ENCODE assay signal across 9 cellular contexts in the genomic region with DNA sequence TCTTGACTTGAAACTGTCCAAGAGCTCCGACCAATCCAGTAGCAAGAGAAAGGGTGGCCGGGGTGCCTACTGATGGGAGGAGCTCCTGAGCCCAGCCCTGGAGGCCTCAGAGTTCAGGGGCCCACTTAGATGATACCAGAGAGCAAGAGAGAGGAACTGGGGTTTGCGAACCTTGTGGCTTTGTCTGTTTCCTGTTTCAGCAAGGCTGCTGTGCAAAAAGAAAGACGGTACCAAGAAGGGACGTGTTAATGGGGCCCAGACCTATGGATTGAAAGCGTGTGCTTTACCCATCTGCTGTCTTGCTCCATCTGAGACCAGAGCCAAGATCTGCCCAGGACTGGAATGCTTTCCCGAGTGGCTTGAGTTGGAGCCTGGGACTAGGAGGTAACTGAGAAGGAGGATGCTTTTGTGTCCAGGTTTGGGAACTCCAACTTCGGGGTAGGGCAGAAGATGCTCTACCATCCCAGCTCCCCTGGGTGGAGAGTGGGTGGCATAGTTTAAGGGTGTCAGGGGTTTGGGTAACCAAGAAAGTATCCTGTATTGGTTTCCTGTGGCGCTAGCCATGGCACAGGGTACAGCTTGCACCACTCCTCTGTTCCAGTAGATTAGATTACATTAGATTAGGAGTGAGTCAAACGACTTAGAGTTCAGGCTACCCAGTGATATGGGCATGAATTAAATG. TPM values are rescaled to one million over a fixed set of nuclear protein-coding genes. Genes with fewer than 3 reads are reported as not detected.
DNase-seq lines count a peak whose midpoint lies in the region; ATAC-seq and TF ChIP-seq lines count a peak whose summit lies in the region.
"Had no signal": no experiment of that assay in that cellular context is flagged by ENCODE, and none has a peak within 500 bp of the region (broad histone marks: within the 10 kb centered on the region; RNA-seq: fewer than 3 reads in every experiment).

A gene with protein sequence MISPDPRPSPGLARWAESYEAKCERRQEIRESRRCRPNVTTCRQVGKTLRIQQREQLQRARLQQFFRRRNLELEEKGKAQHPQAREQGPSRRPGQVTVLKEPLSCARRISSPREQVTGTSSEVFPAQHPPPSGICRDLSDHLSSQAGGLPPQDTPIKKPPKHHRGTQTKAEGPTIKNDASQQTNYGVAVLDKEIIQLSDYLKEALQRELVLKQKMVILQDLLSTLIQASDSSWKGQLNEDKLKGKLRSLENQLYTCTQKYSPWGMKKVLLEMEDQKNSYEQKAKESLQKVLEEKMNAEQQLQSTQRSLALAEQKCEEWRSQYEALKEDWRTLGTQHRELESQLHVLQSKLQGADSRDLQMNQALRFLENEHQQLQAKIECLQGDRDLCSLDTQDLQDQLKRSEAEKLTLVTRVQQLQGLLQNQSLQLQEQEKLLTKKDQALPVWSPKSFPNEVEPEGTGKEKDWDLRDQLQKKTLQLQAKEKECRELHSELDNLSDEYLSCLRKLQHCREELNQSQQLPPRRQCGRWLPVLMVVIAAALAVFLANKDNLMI (plus strand): TSS at position 128 of the 682 bp plus-strand sequence. CDS start 3,987 bp downstream, outside the sequence.

- BruUV-seq in OCI-LY7 (replicated peaks; lab: Mats Ljungman, UMichigan) = TSS peak; percentile 86

- no peaks in the 10 kb centered on the region for H4K20me1 ChIP-seq in OCI-LY7 (ENCODE audit: insufficient read depth, low read length)
- H4K20me1 ChIP-seq in GM23338 (replicated peaks; ENCODE audit: insufficient read depth) = no peaks in the 10 kb centered on the region

- peak within 1 kb of the TSS; percentile 93 for H3K27ac Mint-ChIP-seq in activated T-helper 17 cell treated with anti-CD3 and anti-CD28 coated beads, Interleukin-2, amount 50 U/mL, for 72 hours
- H3K27ac Mint-ChIP-seq in naive B cell (peak within 1 kb of the TSS; percentile 86 to 97 (median 94)), GM23338 (no peak within 1 kb of the TSS)

- CTCF ChIA-PET in OCI-LY7 (lab: Charles Lee; ENCODE audit: unreplicated experiment) = interaction anchor here (1.4 kb wide), 2 partner anchors 12 to 13 kb away, joined by 3 to 5 read pairs; no protein-coding TSS in a partner anchor

- H3K79me2 ChIP-seq in OCI-LY7 (ENCODE audit: insufficient read depth, low read depth, low read length) (peaks cover 9% of the 10 kb centered on the region; the same call in 1 of the 2 replicates), GM23338 (replicated peaks; ENCODE audit: insufficient read depth) (no peaks in the 10 kb centered on the region)

- H3K36me3 Mint-ChIP-seq in activated T-helper 17 cell treated with anti-CD3 and anti-CD28 coated beads, Interleukin-2, amount 50 U/mL, for 72 hours (ENCODE audit: low read depth) = no peaks in the 10 kb centered on the region
- H3K36me3 Mint-ChIP-seq in naive B cell (peaks cover 0 to 21% of the 10 kb centered on the region in 2 donors), GM23338 (ENCODE audit: low read depth) (no peaks in the 10 kb centered on the region)

- peak within 1 kb of the TSS; percentile 86 for H3K4me3 Mint-ChIP-seq in activated T-helper 17 cell treated with anti-CD3 and anti-CD28 coated beads, Interleukin-2, amount 50 U/mL, for 72 hours
- peak within 1 kb of the TSS; percentile 93 to 99 (median 98) for H3K4me3 Mint-ChIP-seq in naive B cell
- no peak within 1 kb of the TSS for H3K4me3 Mint-ChIP-seq in GM23338

- peaks cover 36% of the 10 kb centered on the region for H3K4me1 Mint-ChIP-seq in activated T-helper 17 cell treated with anti-CD3 and anti-CD28 coated beads, Interleukin-2, amount 50 U/mL, for 72 hours
- H3K4me1 Mint-ChIP-seq in naive B cell (peaks cover 59 to 79% (median 72%) of the 10 kb centered on the region in 3 donors), GM23338 (no peaks in the 10 kb centered on the region)

- peak; percentile 58 for ATAC-seq in GM18499 (IDR thresholded peaks at IDR 0.05; ENCODE audit: insufficient read depth, unreplicated experiment)
- peak; percentile 67 for ATAC-seq in HG02759 (IDR thresholded peaks at IDR 0.05; ENCODE audit: unreplicated experiment)
- ATAC-seq in activated T-helper 17 cell treated with anti-CD3 and anti-CD28 coated beads, Interleukin-2, amount 50 U/mL, for 72 hours (replicated peaks) = peak; percentile 74
- ATAC-seq in naive B cell (ENCODE audit: low read depth in 2 of 2) = peak; percentile 93 to 95
- no peak for ATAC-seq in GM23338

- no peaks in the 10 kb centered on the region for H3K27me3 ChIP-seq in GM23338 (ENCODE audit: insufficient read depth)

- H2AFZ ChIP-seq in OCI-LY7 (ENCODE audit: low read length) (peak within 1 kb of the TSS; percentile 96), GM23338 (no peak within 1 kb of the TSS)

- H3K9me2 ChIP-seq in OCI-LY7 (ENCODE audit: insufficient read depth, low read length) = no peaks in the 10 kb centered on the region
- 0 out of 2 replicates have a peak, but pooled peaks cover 3% of the 10 kb centered on the region for H3K9me2 ChIP-seq in GM23338 (ENCODE audit: insufficient read depth)

- peak within 1 kb of the TSS; percentile 69 for H3K4me3 ChIP-seq in OCI-LY7 (ENCODE audit: low read depth, low read length, poor library complexity, severe bottlenecking)
- no peak within 1 kb of the TSS for H3K4me3 ChIP-seq in GM23338

- H3K36me3 ChIP-seq in OCI-LY7 (ENCODE audit: insufficient read depth, low read length) (peaks cover 20% of the 10 kb centered on the region), GM23338 (ENCODE audit: insufficient read depth) (no peaks in the 10 kb centered on the region)

- no peaks in the 10 kb centered on the region for H3K27me3 Mint-ChIP-seq in activated T-helper 17 cell treated with anti-CD3 and anti-CD28 coated beads, Interleukin-2, amount 50 U/mL, for 72 hours
- H3K27me3 Mint-ChIP-seq in naive B cell (no peaks in the 10 kb centered on the region), GM23338 (ENCODE audit: insufficient read depth, low read depth, poor library complexity) (peaks cover 4% of the 10 kb centered on the region)

- TF ChIP-seq CTCF in OCI-LY7 (conservative IDR thresholded peaks at IDR 0.05; ENCODE audit: low read length) = no peak
- TF ChIP-seq CTCF in GM23338 (conservative IDR thresholded peaks at IDR 0.05; ENCODE audit: low read depth in 2 of 2) = no peak

- peak; percentile 86 for DNase-seq in OCI-LY7 (ENCODE audit: low spot score)
- peak; percentile 78 for DNase-seq in naive B cell
- no peak for DNase-seq in GM23338 (ENCODE audit: low spot score)
- no peak for DNase-seq in HuH-7.5 (ENCODE audit: low spot score)
- no peak for DNase-seq in NCI-H2171 (lab: John Stamatoyannopoulos, UW)

- intact Hi-C loops in OCI-LY7 (cut with micrococcal nuclease; ENCODE audit: unreplicated experiment) = loop anchor here (1.0 to 10.0 kb wide), 3 partner anchors 28 to 579 kb away; partner anchors contain the start of genes C1orf74 and UTP25

- H3K9me3 Mint-ChIP-seq in activated T-helper 17 cell treated with anti-CD3 and anti-CD28 coated beads, Interleukin-2, amount 50 U/mL, for 72 hours = no peaks in the 10 kb centered on the region
- H3K9me3 Mint-ChIP-seq in naive B cell = no peaks in the 10 kb centered on the region
- H3K9me3 Mint-ChIP-seq in GM23338 = no peaks in the 10 kb centered on the region

- H3K27ac ChIP-seq in OCI-LY7 (ENCODE audit: low read depth, low read length, poor library complexity, severe bottlenecking) = peak within 1 kb of the TSS; percentile 74
- H3K27ac ChIP-seq in GM23338 (ENCODE audit: low read depth) = no peak within 1 kb of the TSS

- no peaks in the 10 kb centered on the region for H3F3A ChIP-seq in GM23338 (replicated peaks; ENCODE audit: low read depth)

- H3K4me2 ChIP-seq in OCI-LY7 (ENCODE audit: low read length) (peak within 1 kb of the TSS; percentile 75), GM23338 (no peak within 1 kb of the TSS)

- H3K9me3 ChIP-seq in OCI-LY7 (ENCODE audit: low read length) = no peaks in the 10 kb centered on the region

- H3K4me1 ChIP-seq in OCI-LY7 (ENCODE audit: insufficient read depth, low read length, poor library complexity, severe bottlenecking) = peaks cover 37% of the 10 kb centered on the region
- H3K4me1 ChIP-seq in GM23338 (ENCODE audit: insufficient read depth) = no peaks in the 10 kb centered on the region

- POLR2A ChIA-PET in OCI-LY7 (lab: Charles Lee) = interaction anchor here (0.5 to 6.1 kb wide), 14 partner anchors 10 to 1972 kb away, joined by 3 to 50 read pairs (median 4); partner anchors contain the start of gene C1orf74

TF ChIP-seq in GM23338, 12 proteins besides CTCF, POLR2A, EP300 and RAD21:
- no peak for TF ChIP-seq JUNB (IDR thresholded peaks at IDR 0.05; ENCODE audit: unreplicated experiment)
- no peak for TF ChIP-seq STAT1 (IDR thresholded peaks at IDR 0.05; ENCODE audit: unreplicated experiment)
- TF ChIP-seq CREB1 (CRISPR knock-in tag; IDR thresholded peaks at IDR 0.05; ENCODE audit: low read depth) = no peak
- TF ChIP-seq REST (IDR thresholded peaks at IDR 0.05; ENCODE audit: unreplicated experiment) = no peak
- TF ChIP-seq POLR2AphosphoS5 (IDR thresholded peaks at IDR 0.05; ENCODE audit: low read depth) = no peak
- TF ChIP-seq EZH2 (IDR thresholded peaks at IDR 0.05; ENCODE audit: low read depth, unreplicated experiment) = no peak

RNA-seq across cellular contexts. Expression of the gene that starts here (rescaled TPM):
- 22.1 and 24.3 TPM in 2 replicates for total RNA-seq in OCI-LY7 (2014; rRNA removed; shearing (Covaris generic))
- 46.6 and 53.6 TPM in 2 replicates for total RNA-seq in OCI-LY7 (2022)
- 100 to 1,000 TPM; 175 to 184 TPM for total RNA-seq in activated T-helper 17 cell treated with anti-CD3 and anti-CD28 coated beads, Interleukin-2, amount 50 U/mL, for 72 hours
- polyA plus RNA-seq in naive B cell (ENCODE audit: low read depth in 6 of 6) (100 to 1,000 TPM; 161 to 281 (median 243) TPM), GM23338 (2016; fragmentation: Nextera tagmentation; extraction: Ambion mirVana) (0.26 TPM in 1 of 2 replicates, not detected in the other)
- total RNA-seq in GM23338 (2014; rRNA removed; shearing (Covaris generic)) = not detected in 2 replicates
- total RNA-seq: HT1080 had no signal

Comparison
In these comparisons a context has a peak if more than half of its experiments do, and no peak if none do; other contexts are left out.
1. RNA of the gene that starts here (total RNA-seq): 175 to 184 TPM in activated T-helper 17 cell treated with anti-CD3 and anti-CD28 coated beads, Interleukin-2, amount 50 U/mL, for 72 hours and 22.1 to 53.6 TPM in OCI-LY7; not detected in GM23338; every median in the first group is over 10 times any median in the second.
2. RNA of the gene that starts here (polyA plus RNA-seq): 161 to 281 TPM in naive B cell; 0.26 TPM in GM23338; every median in the first group is over 100 times any median in the second.
3. DNase-seq: peak in OCI-LY7 (single experiment) and naive B cell (single experiment); none in GM23338 (single experiment), HuH-7.5 (single experiment) and NCI-H2171 (single experiment).